8 cellular contexts compared by ENCODE assay signal in the genomic region with DNA sequence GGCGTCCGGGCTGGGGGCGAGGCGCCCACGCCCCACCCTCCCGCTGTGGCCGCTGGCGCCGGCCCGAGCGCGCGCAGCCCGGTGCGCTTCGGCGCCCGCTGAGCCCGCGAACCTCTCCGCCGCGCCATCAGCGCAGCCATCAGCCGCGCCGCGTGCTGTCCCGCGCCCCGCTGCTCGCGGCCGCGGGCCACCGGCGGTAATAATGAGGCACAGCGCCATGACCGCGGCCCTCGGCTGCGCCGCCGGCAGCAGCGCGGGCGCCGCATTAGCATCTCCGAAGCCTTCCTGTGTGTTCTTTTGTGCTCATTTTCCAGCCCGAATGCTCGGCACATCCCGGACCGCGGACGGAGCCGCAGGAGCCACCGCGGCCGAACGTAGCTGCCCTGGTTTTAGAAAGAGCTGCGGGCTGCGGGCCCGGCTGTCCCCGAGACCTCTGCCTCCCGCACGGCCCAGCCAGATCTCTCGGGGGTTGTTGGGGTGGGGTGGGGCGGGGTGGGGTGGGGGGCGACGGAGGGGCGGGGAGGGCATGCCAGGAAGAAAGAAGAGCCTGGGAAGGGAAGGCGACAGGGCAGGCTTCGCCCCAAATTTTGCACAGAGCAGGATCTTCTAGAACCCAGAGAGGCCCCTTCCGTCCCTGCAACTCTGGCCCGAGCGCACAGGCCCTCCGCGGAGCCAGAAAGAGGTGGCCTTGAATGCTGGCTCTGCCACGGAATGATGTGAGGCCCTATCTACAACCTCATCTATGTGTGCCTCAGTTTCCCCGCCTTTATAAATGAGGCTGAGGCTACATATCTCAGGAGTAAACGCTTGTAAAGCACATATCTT. TPM values are rescaled to one million over a fixed set of nuclear protein-coding genes. Genes with fewer than 3 reads are reported as not detected.
DNase-seq lines count a peak whose midpoint lies in the region; ATAC-seq and TF ChIP-seq lines count a peak whose summit lies in the region.

No MANE protein-coding gene starts in this region.

- H3K4me3 Mint-ChIP-seq in Caco-2 (ENCODE audit: unreplicated experiment) (peak overlapping the region; percentile 49), HFFc6 (peak overlapping the region; percentile 75), brain (peak overlapping the region; percentile 78 to 84 (median 82)), naive B cell (peak overlapping the region in 6 of 8 donors; percentile 22 to 81 (median 50))
- no peak overlapping the region for H3K4me3 Mint-ChIP-seq in CD4-positive, alpha-beta T cell

- H3K36me3 ChIP-seq in Caco-2 (ENCODE audit: control insufficient read depth, insufficient read depth, low read length) = no peaks in the 10 kb centered on the region

- H3K4me1 ChIP-seq in Caco-2 = no peaks in the 10 kb centered on the region

- TF ChIP-seq CTCF in Caco-2 (IDR thresholded peaks at IDR 0.05; ENCODE audit: insufficient read depth in 1 of 2, low read depth in 1 of 2, low read length in 1 of 2, severe bottlenecking in 1 of 2, unreplicated experiment in 1 of 2) = no peak
- TF ChIP-seq CTCF in HFFc6 (IDR thresholded peaks at IDR 0.05) = no peak
- no peak for TF ChIP-seq CTCF in brain (conservative IDR thresholded peaks at IDR 0.05)
- no peak for TF ChIP-seq CTCF in CD4-positive, alpha-beta T cell (IDR thresholded peaks at IDR 0.05)

- no peaks in the 10 kb centered on the region for H3K9me3 Mint-ChIP-seq in Caco-2 (ENCODE audit: unreplicated experiment)
- H3K9me3 Mint-ChIP-seq in HFFc6 = no peaks in the 10 kb centered on the region
- H3K9me3 Mint-ChIP-seq in brain = peaks cover 3 to 18% (median 10%) of the 10 kb centered on the region in 5 experiments
- H3K9me3 Mint-ChIP-seq in naive B cell = peaks cover 0 to 7% (median 0%) of the 10 kb centered on the region in 7 donors
- H3K9me3 Mint-ChIP-seq in CD4-positive, alpha-beta T cell = no peaks in the 10 kb centered on the region

- H3K4me1 Mint-ChIP-seq in Caco-2 (ENCODE audit: low read depth, unreplicated experiment) = peaks cover 5% of the 10 kb centered on the region
- peaks cover 6% of the 10 kb centered on the region for H3K4me1 Mint-ChIP-seq in HFFc6 (ENCODE audit: low read depth)
- peaks cover 11% of the 10 kb centered on the region for H3K4me1 Mint-ChIP-seq in brain
- peaks cover 0 to 7% (median 4%) of the 10 kb centered on the region in 3 donors for H3K4me1 Mint-ChIP-seq in naive B cell
- peaks cover 5% of the 10 kb centered on the region for H3K4me1 Mint-ChIP-seq in CD4-positive, alpha-beta T cell (ENCODE audit: low read depth)

- CTCF ChIA-PET in Caco-2 (lab: Charles Lee) = no interaction called here
- CTCF ChIA-PET in CD4-positive, alpha-beta T cell (lab: Charles Lee) = interaction anchor here (0.6 kb wide), 1 partner anchor 904 kb away, joined by 3 read pairs; no protein-coding TSS in a partner anchor

- no peak overlapping the region for H3K27ac ChIP-seq in CD4-positive, alpha-beta T cell (ENCODE audit: low read depth, low read length)

- H3K36me3 Mint-ChIP-seq in Caco-2 (ENCODE audit: insufficient read depth, unreplicated experiment) = no peaks in the 10 kb centered on the region
- H3K36me3 Mint-ChIP-seq in HFFc6 (ENCODE audit: low read depth) = no peaks in the 10 kb centered on the region
- no peaks in the 10 kb centered on the region for H3K36me3 Mint-ChIP-seq in brain
- H3K36me3 Mint-ChIP-seq in naive B cell = no peaks in the 10 kb centered on the region
- no peaks in the 10 kb centered on the region for H3K36me3 Mint-ChIP-seq in CD4-positive, alpha-beta T cell (ENCODE audit: low read depth)

- intact Hi-C loops in Caco-2 (cut with micrococcal nuclease; ENCODE audit: unreplicated experiment) = no loop called here
- intact Hi-C loops in CD4-positive, alpha-beta T cell (cut with DNase I, micrococcal nuclease) = no loop called here

- DNase-seq in Caco-2 (no peak), HFFc6 (no peak), naive B cell (no peak)
- no peak for DNase-seq in CD4-positive, alpha-beta T cell

- peaks cover 21% of the 10 kb centered on the region for H3K27me3 Mint-ChIP-seq in Caco-2 (ENCODE audit: insufficient read depth, unreplicated experiment)
- H3K27me3 Mint-ChIP-seq in HFFc6 (ENCODE audit: insufficient read depth) = peaks cover 37% of the 10 kb centered on the region
- H3K27me3 Mint-ChIP-seq in brain = peaks cover 69% of the 10 kb centered on the region
- peaks cover 54 to 88% (median 67%) of the 10 kb centered on the region in 3 donors for H3K27me3 Mint-ChIP-seq in naive B cell
- peaks cover 70% of the 10 kb centered on the region for H3K27me3 Mint-ChIP-seq in CD4-positive, alpha-beta T cell

- BruUV-seq in Caco-2 (replicated peaks; lab: Mats Ljungman, UMichigan) = no TSS peak

- no peaks in the 10 kb centered on the region; the same call in 1 of the 2 replicates for H3K27me3 ChIP-seq in Caco-2 (replicated peaks; ENCODE audit: control insufficient read depth, insufficient read depth, low read length)
- peaks cover 60% of the 10 kb centered on the region for H3K27me3 ChIP-seq in CD4-positive, alpha-beta T cell (ENCODE audit: control insufficient read depth, insufficient read depth, low read length)

- no peak overlapping the region for H3K27ac Mint-ChIP-seq in Caco-2 (ENCODE audit: unreplicated experiment)
- H3K27ac Mint-ChIP-seq in HFFc6 = no peak overlapping the region
- H3K27ac Mint-ChIP-seq in brain = peak overlapping the region in 2 of 5 experiments; percentile 6 to 66
- H3K27ac Mint-ChIP-seq in naive B cell = no peak overlapping the region
- no peak overlapping the region for H3K27ac Mint-ChIP-seq in CD4-positive, alpha-beta T cell

- POLR2A ChIA-PET in Caco-2 (lab: Charles Lee) = no interaction called here
- POLR2A ChIA-PET in CD4-positive, alpha-beta T cell (lab: Charles Lee) = no interaction called here

- ATAC-seq in naive B cell (ENCODE audit: low read depth in 2 of 2) = peak in 1 of 2 donors; percentile 25
- ATAC-seq in CD4-positive, alpha-beta T cell (ENCODE audit: poor library complexity) = no peak
- no peak for ATAC-seq in GM18517 (IDR thresholded peaks at IDR 0.05; ENCODE audit: unreplicated experiment)
- ATAC-seq in GM19452 (IDR thresholded peaks at IDR 0.05; ENCODE audit: unreplicated experiment) = no peak
- ATAC-seq in HG03432 (IDR thresholded peaks at IDR 0.05; ENCODE audit: unreplicated experiment) = no peak

- 0 out of 2 replicates have a peak overlapping the region, but pooled peaks have one; percentile 7 for H3K4me3 ChIP-seq in Caco-2 (ENCODE audit: low read depth, low read length)

- H3K9me3 ChIP-seq in Caco-2 = no peaks in the 10 kb centered on the region
- no peaks in the 10 kb centered on the region for H3K9me3 ChIP-seq in CD4-positive, alpha-beta T cell (ENCODE audit: control insufficient read depth, low read length)

RNA-seq across cellular contexts. Expression of gene RRAGC, which starts 55.3 kb away (rescaled TPM):
- total RNA-seq in Caco-2 (2022) = 15.3 and 16.0 TPM in 2 replicates
- 10 to 100 TPM; 23.1 to 27.2 (median 26.2) TPM for total RNA-seq in HFFc6 (2021; fragmentation: NEBNext Ultra II Directional; extraction: Animal tissue kit (Norgen Biotek cat#: 25700))
- polyA plus RNA-seq in brain (ENCODE audit: insufficient read depth, low read depth, low replicate concordance) (16.0 TPM), naive B cell (ENCODE audit: low read depth in 6 of 6) (10 to 100 TPM; 13.9 to 18.7 (median 14.8) TPM)
- 10 to 100 TPM in 1 of 2 experiments, 1 to 10 TPM in 1; 9.2 to 11.4 TPM for total RNA-seq in CD4-positive, alpha-beta T cell
